8 cellular contexts compared by ENCODE assay signal in genomic region chr16:53433509-53433908, GRCh38. TPM values are rescaled to one million over a fixed set of nuclear protein-coding genes. Genes with fewer than 3 reads are reported as not detected.
DNase-seq lines count a peak whose midpoint lies in the region; FAIRE-seq and TF ChIP-seq lines count a peak whose summit lies in the region.

No MANE protein-coding gene starts in this region.

- no peak for FAIRE-seq in HTR-8/SVneo (lab: Jason Lieb, UNC)

- no peaks in the 10 kb centered on the region for H3K36me3 ChIP-seq in parathyroid adenoma (ENCODE audit: control insufficient read depth, insufficient read depth, low read length)

- DNase-seq in DMS53 (lab: John Stamatoyannopoulos, UW) (peak; percentile 34), RPMI7951 (ENCODE audit: low read depth) (peak; percentile 46), epithelial cell of prostate (ENCODE audit: low read depth, low spot score) (no peak), T-helper 9 cell (no peak), HTR-8/SVneo (ENCODE audit: insufficient read length, low spot score) (no peak), cerebellar cortex (ENCODE audit: low spot score) (no peak), retina (no peak)

- H3K4me2 ChIP-seq in parathyroid adenoma (ENCODE audit: low read length) = peak overlapping the region; percentile 94

- H3K9me3 ChIP-seq in parathyroid adenoma (ENCODE audit: control insufficient read depth, low read length) = no peaks in the 10 kb centered on the region

- no peaks in the 10 kb centered on the region for H3K27me3 ChIP-seq in parathyroid adenoma (ENCODE audit: control insufficient read depth, insufficient read depth, low read length)

- H3K4me1 ChIP-seq in parathyroid adenoma = peaks cover 7% of the 10 kb centered on the region

- H3K79me2 ChIP-seq in parathyroid adenoma = peaks cover 17% of the 10 kb centered on the region

- no peak for TF ChIP-seq CTCF in parathyroid adenoma (IDR thresholded peaks at IDR 0.05)

- H3K9ac ChIP-seq in parathyroid adenoma = no peak overlapping the region

- peak overlapping the region; percentile 83 for H3K27ac ChIP-seq in epithelial cell of prostate
- peak overlapping the region; percentile 85 for H3K27ac ChIP-seq in parathyroid adenoma

- peak overlapping the region; percentile 86 for H3K4me3 ChIP-seq in parathyroid adenoma (ENCODE audit: low read depth, low read length)

- H2AFZ ChIP-seq in parathyroid adenoma = peak overlapping the region; percentile 91

RNA-seq across cellular contexts. Expression of gene RBL2, which starts 0.8 kb away (rescaled TPM):
- 35.3 and 43.1 TPM in 2 replicates for total RNA-seq in RPMI7951 (2014; rRNA removed; shearing (Covaris generic))

Comparison
In these comparisons a context has a peak if more than half of its experiments do, and no peak if none do; other contexts are left out.
1. DNase-seq: peak in DMS53 (single experiment) and RPMI7951 (single experiment); none in epithelial cell of prostate (single experiment), T-helper 9 cell (single experiment), HTR-8/SVneo (single experiment), cerebellar cortex (single experiment) and retina (single experiment).